ENCODE assay signal across 11 cellular contexts in the genomic region with DNA sequence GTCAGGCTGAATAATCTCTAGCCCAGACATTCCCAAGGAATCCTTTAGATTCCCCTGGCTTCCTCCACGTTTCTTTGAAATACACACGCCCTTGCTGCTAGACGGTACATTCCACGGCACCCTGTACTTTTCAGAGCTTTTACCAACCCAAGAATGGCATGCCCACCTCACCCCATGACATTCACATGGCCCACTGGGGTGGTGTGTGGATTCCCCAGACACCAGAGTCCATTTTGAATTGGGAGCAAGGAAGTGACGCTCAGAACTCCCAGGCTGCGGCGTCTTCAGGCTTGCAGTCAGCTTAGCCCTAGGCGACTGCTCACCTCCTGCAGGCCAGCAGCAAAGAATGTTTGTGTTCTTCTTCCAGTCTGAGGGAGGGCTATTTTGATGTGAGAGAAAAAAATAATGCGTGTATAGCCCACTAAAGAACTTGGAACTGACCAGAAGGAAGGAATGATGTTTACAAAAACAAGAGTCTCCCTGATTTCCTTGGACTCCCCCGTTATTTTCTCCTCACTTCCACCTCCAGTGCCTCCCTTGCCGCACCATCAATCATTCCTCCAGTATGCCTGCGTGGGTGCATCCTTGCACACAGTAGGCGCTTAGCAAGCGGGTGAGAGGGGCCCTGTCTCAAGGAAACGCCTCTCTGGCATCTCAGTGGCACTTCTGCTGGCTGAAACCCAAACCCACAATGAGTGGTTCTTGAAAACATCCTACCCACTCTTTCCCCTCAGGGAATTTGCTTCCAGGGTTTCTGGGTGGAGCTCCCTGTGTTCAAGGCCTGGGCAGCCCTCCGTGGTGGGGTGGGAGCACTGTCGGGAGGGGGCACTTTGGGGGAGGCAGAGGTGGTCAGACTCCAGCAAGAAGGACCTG. TPM values are rescaled to one million over a fixed set of nuclear protein-coding genes. Genes with fewer than 3 reads are reported as not detected.
DNase-seq lines count a peak whose midpoint lies in the region; ATAC-seq and TF ChIP-seq lines count a peak whose summit lies in the region.
"Had no signal": no experiment of that assay in that cellular context is flagged by ENCODE, and none has a peak within 500 bp of the region (broad histone marks: within the 10 kb centered on the region; RNA-seq: fewer than 3 reads in every experiment).

No MANE protein-coding gene starts in this region.

- CTCF ChIA-PET in SK-N-SH (lab: Yijun Ruan, JAX) (interaction anchor here (1.0 to 5.1 kb wide), 3 partner anchors 12 to 263 kb away, joined by 3 to 27 read pairs (median 3); no protein-coding TSS in a partner anchor), OCI-LY7 (lab: Charles Lee; ENCODE audit: unreplicated experiment) (interaction anchor here (0.6 kb wide), 1 partner anchor 170 kb away, joined by 3 read pairs; no protein-coding TSS in a partner anchor)
- CTCF ChIA-PET in activated CD8-positive, alpha-beta T cell treated with anti-CD3 and anti-CD28 coated beads for 36 hours (lab: Charles Lee), result no interaction called here

- TF ChIP-seq POLR2A in body of pancreas (IDR thresholded peaks at IDR 0.05) (no peak), right lobe of liver (IDR thresholded peaks at IDR 0.05) (no peak), upper lobe of left lung (IDR thresholded peaks at IDR 0.05) (no peak)

- H3K9me3 Mint-ChIP-seq in activated CD8-positive, alpha-beta T cell treated with anti-CD3 and anti-CD28 coated beads for 36 hours, result no peaks in the 10 kb centered on the region

- DNase-seq in SK-N-SH (no peak), body of pancreas (no peak), right lobe of liver (peak in 1 of 3 donors; percentile 47), upper lobe of left lung (no peak), OCI-LY7 (ENCODE audit: low spot score) (no peak)
- no peak for DNase-seq in activated CD8-positive, alpha-beta T cell treated with anti-CD3 and anti-CD28 coated beads for 36 hours
- DNase-seq: activated T-cell treated with anti-CD3 and anti-CD28 coated beads, Interleukin-2, amount 50 U/mL, for 1 hour; effector memory CD4-positive, alpha-beta T cell; NCI-H187 had no signal

- no peaks in the 10 kb centered on the region for H3K36me3 Mint-ChIP-seq in activated CD8-positive, alpha-beta T cell treated with anti-CD3 and anti-CD28 coated beads for 36 hours (ENCODE audit: low read depth)

- H3K27ac ChIP-seq in SK-N-SH (ENCODE audit: low read depth in 2 of 2, low read length in 1 of 2) (peak overlapping the region in 1 of 2 experiments; percentile 20; a peak in 1 of 4 replicates), body of pancreas (peak overlapping the region; percentile 26 to 86 (median 80)), right lobe of liver (peak overlapping the region in 2 of 3 donors; percentile 16 to 51), upper lobe of left lung (peak overlapping the region; percentile 72 to 88 (median 86)), OCI-LY7 (ENCODE audit: low read depth, low read length, poor library complexity, severe bottlenecking) (no peak overlapping the region)

- no peak for TF ChIP-seq CTCF in SK-N-SH (IDR thresholded peaks at IDR 0.05)
- TF ChIP-seq CTCF in body of pancreas (IDR thresholded peaks at IDR 0.05), result no peak
- no peak for TF ChIP-seq CTCF in right lobe of liver (IDR thresholded peaks at IDR 0.05)
- TF ChIP-seq CTCF in upper lobe of left lung (IDR thresholded peaks at IDR 0.05), result no peak
- no peak for TF ChIP-seq CTCF in OCI-LY7 (conservative IDR thresholded peaks at IDR 0.05; ENCODE audit: low read length)
- TF ChIP-seq CTCF in activated CD8-positive, alpha-beta T cell treated with anti-CD3 and anti-CD28 coated beads for 36 hours (IDR thresholded peaks at IDR 0.05), result no peak

- no peak for TF ChIP-seq EP300 in SK-N-SH (IDR thresholded peaks at IDR 0.05; ENCODE audit: borderline replicate concordance in 1 of 2, low read depth in 1 of 2, low read length in 1 of 2)
- TF ChIP-seq EP300 in upper lobe of left lung (IDR thresholded peaks at IDR 0.05), result no peak

- peaks cover 95% of the 10 kb centered on the region for H3K79me2 ChIP-seq in SK-N-SH (ENCODE audit: insufficient read depth)
- H3K79me2 ChIP-seq in OCI-LY7 (ENCODE audit: insufficient read depth, low read depth, low read length), result no peaks in the 10 kb centered on the region

- H3K9ac ChIP-seq in SK-N-SH, result no peak overlapping the region

- H3K27me3 ChIP-seq in SK-N-SH (ENCODE audit: insufficient read depth) (no peaks in the 10 kb centered on the region), body of pancreas (no peaks in the 10 kb centered on the region), right lobe of liver (no peaks in the 10 kb centered on the region), upper lobe of left lung (no peaks in the 10 kb centered on the region)

- H3K9me2 ChIP-seq in SK-N-SH, result no peaks in the 10 kb centered on the region
- no peaks in the 10 kb centered on the region for H3K9me2 ChIP-seq in OCI-LY7 (ENCODE audit: insufficient read depth, low read length)

- WGBS in SK-N-SH (ENCODE audit: low lambda C conversion rate), result 76% methylated on average over 17 of the region's 17 CpGs
- WGBS in body of pancreas, 2 donors, result 73 to 86% methylated on average over 17 of the region's 17 CpGs
- WGBS in right lobe of liver (ENCODE audit: insufficient coverage, low coverage, low lambda C conversion rate, missing lambda C conversion rate), result 62% methylated on average over 14 of the region's 17 CpGs
- 41 to 43% methylated on average over 15 to 17 of the region's 17 CpGs for WGBS in upper lobe of left lung, 2 donors

- peaks cover 43% of the 10 kb centered on the region for H3F3A ChIP-seq in SK-N-SH (replicated peaks; ENCODE audit: insufficient read depth)

- POLR2A ChIA-PET in SK-N-SH (lab: Yijun Ruan, JAX), result no interaction called here
- POLR2A ChIA-PET in OCI-LY7 (lab: Charles Lee), result no interaction called here
- POLR2A ChIA-PET in activated CD8-positive, alpha-beta T cell treated with anti-CD3 and anti-CD28 coated beads for 36 hours (lab: Charles Lee), result interaction anchor here (0.6 kb wide), 1 partner anchor 29 kb away, joined by 3 read pairs; no protein-coding TSS in a partner anchor

- H3K27me3 Mint-ChIP-seq in activated CD8-positive, alpha-beta T cell treated with anti-CD3 and anti-CD28 coated beads for 36 hours, result peaks cover 28% of the 10 kb centered on the region

- H3K9me3 ChIP-seq in SK-N-SH (no peaks in the 10 kb centered on the region), body of pancreas (no peaks in the 10 kb centered on the region), right lobe of liver (no peaks in the 10 kb centered on the region), upper lobe of left lung (no peaks in the 10 kb centered on the region), OCI-LY7 (ENCODE audit: low read length) (no peaks in the 10 kb centered on the region)

- no TSS peak for BruUV-seq in OCI-LY7 (replicated peaks; lab: Mats Ljungman, UMichigan)

- H3K4me2 ChIP-seq in SK-N-SH (no peak overlapping the region), OCI-LY7 (ENCODE audit: low read length) (no peak overlapping the region)

- intact Hi-C loops in body of pancreas (cut with DNase I) (no loop called here), right lobe of liver (cut with DNase I) (loop anchor here in 1 of 2 donors (10.0 kb wide), 1 partner anchor 57 kb away; the partner anchor contains the start of gene SMAD6), OCI-LY7 (cut with micrococcal nuclease; ENCODE audit: unreplicated experiment) (no loop called here)
- intact Hi-C loops in activated CD8-positive, alpha-beta T cell treated with anti-CD3 and anti-CD28 coated beads for 36 hours (cut with micrococcal nuclease), result no loop called here

- H2AFZ ChIP-seq in SK-N-SH (ENCODE audit: low read depth) (no peak overlapping the region), OCI-LY7 (ENCODE audit: low read length) (no peak overlapping the region)

- peaks cover 0 to 3% of the 10 kb centered on the region in 2 experiments for H3K36me3 ChIP-seq in SK-N-SH (replicated peaks in 1 of 2; ENCODE audit: control insufficient read depth in 1 of 2, insufficient read depth in 2 of 2, low read length in 1 of 2)
- H3K36me3 ChIP-seq in body of pancreas (replicated peaks in 1 of 2; ENCODE audit: insufficient read depth in 1 of 2, low read depth in 2 of 2), result no peaks in the 10 kb centered on the region
- H3K36me3 ChIP-seq in right lobe of liver, result no peaks in the 10 kb centered on the region
- peaks cover 0 to 5% (median 0%) of the 10 kb centered on the region in 4 donors for H3K36me3 ChIP-seq in upper lobe of left lung
- no peaks in the 10 kb centered on the region for H3K36me3 ChIP-seq in OCI-LY7 (ENCODE audit: insufficient read depth, low read length)

- peaks cover 4% of the 10 kb centered on the region for H3K4me1 Mint-ChIP-seq in activated CD8-positive, alpha-beta T cell treated with anti-CD3 and anti-CD28 coated beads for 36 hours (ENCODE audit: low read depth)

- H3K4me3 ChIP-seq in SK-N-SH (ENCODE audit: low read depth in 2 of 2, low read length in 1 of 2) (no peak overlapping the region), body of pancreas (no peak overlapping the region), right lobe of liver (no peak overlapping the region), upper lobe of left lung (no peak overlapping the region), OCI-LY7 (ENCODE audit: low read depth, low read length, poor library complexity, severe bottlenecking) (no peak overlapping the region)

- peaks cover 26 to 51% of the 10 kb centered on the region in 2 experiments for H3K4me1 ChIP-seq in SK-N-SH (ENCODE audit: control insufficient read depth in 1 of 2, insufficient read depth in 2 of 2, low read depth in 1 of 2, low read length in 1 of 2)
- H3K4me1 ChIP-seq in body of pancreas, result peaks cover 58% of the 10 kb centered on the region
- peaks cover 2 to 48% (median 10%) of the 10 kb centered on the region in 4 donors for H3K4me1 ChIP-seq in right lobe of liver
- peaks cover 94 to 100% (median 96%) of the 10 kb centered on the region in 4 donors for H3K4me1 ChIP-seq in upper lobe of left lung
- no peaks in the 10 kb centered on the region for H3K4me1 ChIP-seq in OCI-LY7 (ENCODE audit: insufficient read depth, low read length, poor library complexity, severe bottlenecking)

- no peak for TF ChIP-seq RAD21 in SK-N-SH (IDR thresholded peaks at IDR 0.05; ENCODE audit: low read length)

- H3K4me3 Mint-ChIP-seq in activated CD8-positive, alpha-beta T cell treated with anti-CD3 and anti-CD28 coated beads for 36 hours, result no peak overlapping the region

- ATAC-seq in SK-N-SH treated with all-trans-retinoic acid at 6 μM for 48 hours (no peak), body of pancreas (no peak), right lobe of liver (no peak), upper lobe of left lung (ENCODE audit: low FRiP score in 2 of 2) (peak in 1 of 2 donors; percentile 0), HG03469 (IDR thresholded peaks at IDR 0.05; ENCODE audit: unreplicated experiment) (no peak)
- ATAC-seq in activated CD8-positive, alpha-beta T cell treated with anti-CD3 and anti-CD28 coated beads for 36 hours, result no peak

- H4K20me1 ChIP-seq in SK-N-SH (ENCODE audit: insufficient read depth) (peaks cover 66% of the 10 kb centered on the region), OCI-LY7 (ENCODE audit: insufficient read depth, low read length) (no peaks in the 10 kb centered on the region)

- no peak overlapping the region for H3K27ac Mint-ChIP-seq in activated CD8-positive, alpha-beta T cell treated with anti-CD3 and anti-CD28 coated beads for 36 hours

RNA-seq across cellular contexts. Expression of gene SMAD6, which starts 59.9 kb away (rescaled TPM):
- 3.8 and 4.5 TPM in 2 replicates for polyA plus RNA-seq in SK-N-SH (2012; rRNA removed)
- polyA plus RNA-seq in SK-N-SH (2012; cell fraction: cytosol; rRNA removed), result 2.1 and 3.6 TPM in 2 replicates
- 16.1 and 18.7 TPM in 2 replicates for polyA plus RNA-seq in SK-N-SH (2012; cell fraction: nucleus; rRNA removed)
- total RNA-seq in body of pancreas (10 to 100 TPM; 14.0 to 25.4 TPM), right lobe of liver (10 to 100 TPM; 10.5 to 17.2 (median 12.3) TPM), upper lobe of left lung (100 to 1,000 TPM in 3 of 6 donors, 10 to 100 TPM in 3; 76.6 to 377 (median 102) TPM), OCI-LY7 (2022) (11.8 and 14.6 TPM in 2 replicates)
- total RNA-seq in OCI-LY7 (2014; rRNA removed; shearing (Covaris generic)), result 15.3 and 16.1 TPM in 2 replicates
- total RNA-seq in activated CD8-positive, alpha-beta T cell treated with anti-CD3 and anti-CD28 coated beads for 36 hours, result under 1 TPM; 0.25 to 0.41 TPM

Comparison
In these comparisons a context has a peak if more than half of its experiments do, and no peak if none do; other contexts are left out.
1. RNA of gene SMAD6, which starts 59.9 kb away (total RNA-seq): 76.6 to 377 TPM in upper lobe of left lung, 14.0 to 25.4 TPM in body of pancreas, 11.8 to 16.1 TPM in OCI-LY7 and 10.5 to 17.2 TPM in right lobe of liver; 0.25 to 0.41 TPM in activated CD8-positive, alpha-beta T cell treated with anti-CD3 and anti-CD28 coated beads for 36 hours; every median in the first group is over 4 times any median in the second.